ENCODE assay signal across 19 cellular contexts in genomic region chr5:126878085-126878484, GRCh38.
A peak's percentile ranks its signal among the peaks of the same experiment; 100 is the strongest.
DNase-seq lines count a peak whose midpoint lies in the region; ATAC-seq and TF ChIP-seq lines count a peak whose summit lies in the region.
"Had no signal": no experiment of that assay in that cellular context is flagged by ENCODE, and none has a peak within 500 bp of the region (broad histone marks: within the 10 kb centered on the region; RNA-seq: fewer than 3 reads in every experiment).

No MANE protein-coding gene starts in this region.

- H4K20me1 ChIP-seq in OCI-LY7 (ENCODE audit: insufficient read depth, low read length): no peaks in the 10 kb centered on the region

- H3K4me3 ChIP-seq in heart right ventricle (no peak overlapping the region), OCI-LY7 (ENCODE audit: low read depth, low read length, poor library complexity, severe bottlenecking) (no peak overlapping the region)

- H3K4me3 Mint-ChIP-seq in mesothelial cell of epicardium: no peak overlapping the region
- H3K4me3 Mint-ChIP-seq: IgD-negative memory B cell had no signal

- H3K9me3 Mint-ChIP-seq in mesothelial cell of epicardium: no peaks in the 10 kb centered on the region
- H3K9me3 Mint-ChIP-seq: IgD-negative memory B cell had no signal

- H3K27me3 Mint-ChIP-seq in mesothelial cell of epicardium (ENCODE audit: low read depth): no peaks in the 10 kb centered on the region
- H3K27me3 Mint-ChIP-seq: IgD-negative memory B cell had no signal

- H3K4me1 ChIP-seq in heart right ventricle (peaks cover 0 to 28% (median 4%) of the 10 kb centered on the region in 9 donors), OCI-LY7 (ENCODE audit: insufficient read depth, low read length, poor library complexity, severe bottlenecking) (no peaks in the 10 kb centered on the region)

- CTCF ChIA-PET in OCI-LY7 (lab: Charles Lee; ENCODE audit: unreplicated experiment): no interaction called here

- peak; percentile 19 for ATAC-seq in left ventricle myocardium superior
- ATAC-seq in heart right ventricle: no peak
- no peak for ATAC-seq in HG03342 (IDR thresholded peaks at IDR 0.05; ENCODE audit: unreplicated experiment)

- no peaks in the 10 kb centered on the region for H3K27me3 ChIP-seq in heart right ventricle

- H3K9me2 ChIP-seq in OCI-LY7 (ENCODE audit: insufficient read depth, low read length): no peaks in the 10 kb centered on the region

- no TSS peak for BruUV-seq in OCI-LY7 (replicated peaks; lab: Mats Ljungman, UMichigan)

- H3K4me1 Mint-ChIP-seq in mesothelial cell of epicardium: peaks cover 39% of the 10 kb centered on the region
- H3K4me1 Mint-ChIP-seq: IgD-negative memory B cell had no signal

- no peak for TF ChIP-seq CTCF in heart right ventricle (IDR thresholded peaks at IDR 0.05)
- TF ChIP-seq CTCF in VCaP (conservative IDR thresholded peaks at IDR 0.05): no peak
- TF ChIP-seq CTCF in mesothelial cell of epicardium (IDR thresholded peaks at IDR 0.05; ENCODE audit: unreplicated experiment): no peak
- no peak for TF ChIP-seq CTCF in OCI-LY7 (conservative IDR thresholded peaks at IDR 0.05; ENCODE audit: low read length)

- intact Hi-C loops in left ventricle myocardium superior (cut with micrococcal nuclease) (no loop called here), heart right ventricle (cut with DNase I) (no loop called here), OCI-LY7 (cut with micrococcal nuclease; ENCODE audit: unreplicated experiment) (no loop called here)

- no peaks in the 10 kb centered on the region for H3K79me2 ChIP-seq in OCI-LY7 (ENCODE audit: insufficient read depth, low read depth, low read length)

- POLR2A ChIA-PET in OCI-LY7 (lab: Charles Lee): interaction anchor here (1.3 kb wide), 1 partner anchor 21 kb away, joined by 4 read pairs; no protein-coding TSS in a partner anchor

- no peak overlapping the region for H2AFZ ChIP-seq in OCI-LY7 (ENCODE audit: low read length)

- DNase-seq in left ventricle myocardium superior (no peak), heart right ventricle (no peak), mesothelial cell of epicardium (ENCODE audit: low spot score in 2 of 2, unreplicated experiment in 2 of 2) (no peak), OCI-LY7 (ENCODE audit: low spot score) (no peak), T-helper 2 cell (no peak), DMS153 treated with DMSO at 0.1 percent for 48 hours (lab: John Stamatoyannopoulos, UW; ENCODE audit: unreplicated experiment) (no peak)
- DNase-seq: DMS79, MV-4-11, NCI-H1436, NCI-H1930, NCI-H2227 treated with DMSO at 0.1 percent for 48 hours, NCI-H510A treated with DMSO at 0.1 percent for 48 hours, NCI-H748 treated with DMSO at 0.1 percent for 48 hours, OCI-M1, SHP77, SW 1271 had no signal

- no peak overlapping the region for H3K4me2 ChIP-seq in OCI-LY7 (ENCODE audit: low read length)

- H3K27ac ChIP-seq in heart right ventricle (no peak overlapping the region), VCaP (peak overlapping the region; percentile 1; the same call in 1 of the 2 replicates), OCI-LY7 (ENCODE audit: low read depth, low read length, poor library complexity, severe bottlenecking) (no peak overlapping the region)

- H3K9me3 ChIP-seq in heart right ventricle: no peaks in the 10 kb centered on the region
- no peaks in the 10 kb centered on the region for H3K9me3 ChIP-seq in OCI-LY7 (ENCODE audit: low read length)

- peak overlapping the region; percentile 10 for H3K27ac Mint-ChIP-seq in mesothelial cell of epicardium
- H3K27ac Mint-ChIP-seq: IgD-negative memory B cell had no signal

- WGBS in heart right ventricle, 2 donors: 74 to 84% methylated on average over 13 of the region's 13 CpGs

- H3K36me3 ChIP-seq in heart right ventricle (peaks cover 0 to 22% (median 4%) of the 10 kb centered on the region in 9 donors), OCI-LY7 (ENCODE audit: insufficient read depth, low read length) (no peaks in the 10 kb centered on the region; the same call in 1 of the 2 replicates)

- H3K36me3 Mint-ChIP-seq in mesothelial cell of epicardium: no peaks in the 10 kb centered on the region
